9 cellular contexts compared by ENCODE assay signal in genomic region chr2:42096869-42097591, GRCh38. TPM values are rescaled to one million over a fixed set of nuclear protein-coding genes. Genes with fewer than 3 reads are reported as not detected.
DNase-seq lines count a peak whose midpoint lies in the region; ATAC-seq and TF ChIP-seq lines count a peak whose summit lies in the region.
"Had no signal": no experiment of that assay in that cellular context is flagged by ENCODE, and none has a peak within 500 bp of the region (broad histone marks: within the 10 kb centered on the region; RNA-seq: fewer than 3 reads in every experiment).

No MANE protein-coding gene starts in this region.

- H3K56ac ChIP-seq in H9 (ENCODE audit: insufficient read length, low read depth, low read length) = no peak overlapping the region

- H2BK5ac ChIP-seq in H9 (ENCODE audit: insufficient read length, low read length) = no peak overlapping the region

- H3K27ac ChIP-seq in H9 (ENCODE audit: insufficient read length, low read depth, low read length) = no peak overlapping the region

- peak overlapping the region; percentile 96 for H3K27ac Mint-ChIP-seq in dendritic cell treated with granulocyte-macrophage colony-stimulating factor and Interleukin-4, amounts not matched to agents 40 ng/mL and 50 ng/mL, for 4 days
- no peak overlapping the region; a peak in 1 of 7 replicates for H3K27ac Mint-ChIP-seq in H9
- no peak overlapping the region for H3K27ac Mint-ChIP-seq in glutamatergic neuron (ENCODE audit: unreplicated experiment)

- no peak overlapping the region for H4K5ac ChIP-seq in H9 (ENCODE audit: insufficient read length, low read depth, low read length)

- H2BK12ac ChIP-seq in H9 (ENCODE audit: insufficient read length, low read depth, low read length) = no peak overlapping the region

- TF ChIP-seq CTCF in GM12865 (IDR thresholded peaks at IDR 0.05; ENCODE audit: insufficient read depth, low read depth, low read length, missing control alignments) (no peak), H9 (conservative IDR thresholded peaks at IDR 0.05) (no peak), glutamatergic neuron (IDR thresholded peaks at IDR 0.05; ENCODE audit: partially characterized antibody, unreplicated experiment) (no peak)

- H3K23me2 ChIP-seq in H9 (ENCODE audit: insufficient read length, low read depth, low read length, poor library complexity, severe bottlenecking) = peaks cover 8% of the 10 kb centered on the region

- peaks cover 4% of the 10 kb centered on the region for H3K27me3 Mint-ChIP-seq in dendritic cell treated with granulocyte-macrophage colony-stimulating factor and Interleukin-4, amounts not matched to agents 40 ng/mL and 50 ng/mL, for 4 days
- H3K27me3 Mint-ChIP-seq in H9 (ENCODE audit: low read depth) (peaks cover 40% of the 10 kb centered on the region), glutamatergic neuron (ENCODE audit: unreplicated experiment) (peaks cover 8% of the 10 kb centered on the region)

- H2BK120ac ChIP-seq in H9 (ENCODE audit: low read depth, low read length, poor library complexity, severe bottlenecking) = no peak overlapping the region

- peaks cover 66% of the 10 kb centered on the region for H3K4me1 Mint-ChIP-seq in dendritic cell treated with granulocyte-macrophage colony-stimulating factor and Interleukin-4, amounts not matched to agents 40 ng/mL and 50 ng/mL, for 4 days (ENCODE audit: low read depth)
- H3K4me1 Mint-ChIP-seq in H9 (peaks cover 15 to 18% of the 10 kb centered on the region in 2 experiments), glutamatergic neuron (ENCODE audit: low read depth, unreplicated experiment) (peaks cover 5% of the 10 kb centered on the region)

- H3K27me3 ChIP-seq in H9 (ENCODE audit: insufficient read depth, low read length) = no peaks in the 10 kb centered on the region; the same call in 1 of the 2 replicates

- ATAC-seq in GM19467 (IDR thresholded peaks at IDR 0.05; ENCODE audit: unreplicated experiment) (peak; percentile 33), HG03159 (IDR thresholded peaks at IDR 0.05; ENCODE audit: unreplicated experiment) (peak; percentile 48)

- no peaks in the 10 kb centered on the region for H3K79me1 ChIP-seq in H9 (ENCODE audit: insufficient read depth, low read depth, low read length, poor library complexity, severe bottlenecking)

- H3K23ac ChIP-seq in H9 (ENCODE audit: insufficient read length, low read depth, low read length) = no peak overlapping the region

- H4K20me1 ChIP-seq in H9 (ENCODE audit: control insufficient read depth, insufficient read depth, insufficient read length) = no peaks in the 10 kb centered on the region

- no peak overlapping the region for H3K14ac ChIP-seq in H9 (ENCODE audit: insufficient read depth, low read length)

- H3K4ac ChIP-seq in H9 (ENCODE audit: low read depth, low read length) = no peak overlapping the region

- peak overlapping the region; percentile 2 for H3K4me3 Mint-ChIP-seq in dendritic cell treated with granulocyte-macrophage colony-stimulating factor and Interleukin-4, amounts not matched to agents 40 ng/mL and 50 ng/mL, for 4 days
- H3K4me3 Mint-ChIP-seq in H9 (no peak overlapping the region), glutamatergic neuron (ENCODE audit: unreplicated experiment) (no peak overlapping the region)

- no peaks in the 10 kb centered on the region for H3K79me2 ChIP-seq in H9 (ENCODE audit: insufficient read depth, low read length)

- H2AFZ ChIP-seq in H9 (ENCODE audit: low read length) = no peak overlapping the region

- no peak overlapping the region for H3T11ph ChIP-seq in H9 (ENCODE audit: low read length)

- peaks cover 5% of the 10 kb centered on the region; the same call in 1 of the 2 replicates for H3K4me1 ChIP-seq in H9 (ENCODE audit: insufficient read depth, low read length)

- H2BK20ac ChIP-seq in H9 (ENCODE audit: low read depth, low read length, poor library complexity, severe bottlenecking) = no peak overlapping the region

- no CpG with 5 or more reads among the region's 10 CpGs for WGBS in H9 (ENCODE audit: extremely low coverage, insufficient read length, low lambda C conversion rate)

- H3K36me3 Mint-ChIP-seq in dendritic cell treated with granulocyte-macrophage colony-stimulating factor and Interleukin-4, amounts not matched to agents 40 ng/mL and 50 ng/mL, for 4 days (ENCODE audit: low read depth) = no peaks in the 10 kb centered on the region
- H3K36me3 Mint-ChIP-seq in H9 (ENCODE audit: insufficient read depth in 1 of 3, low read depth in 3 of 3) (peaks cover 3 to 7% (median 6%) of the 10 kb centered on the region in 3 experiments; a peak in 5 of 7 replicates), glutamatergic neuron (ENCODE audit: unreplicated experiment) (no peaks in the 10 kb centered on the region)

- H3K9me3 ChIP-seq in H9 (ENCODE audit: control insufficient read depth, low read depth, low read length) = no peaks in the 10 kb centered on the region

- no peak overlapping the region for H3K4me2 ChIP-seq in H9 (ENCODE audit: insufficient read depth, insufficient read length, low read length)

- no peak overlapping the region for H2BK15ac ChIP-seq in H9 (ENCODE audit: low read depth, low read length)

- no peak overlapping the region for H3K18ac ChIP-seq in H9 (ENCODE audit: insufficient read length, low read depth, low read length)

- H4K91ac ChIP-seq in H9 (ENCODE audit: insufficient read length, low read depth, low read length) = no peak overlapping the region

- no peak overlapping the region for H3K4me3 ChIP-seq in GM12865 (ENCODE audit: low read depth, low read length)

- H3K9me3 Mint-ChIP-seq in dendritic cell treated with granulocyte-macrophage colony-stimulating factor and Interleukin-4, amounts not matched to agents 40 ng/mL and 50 ng/mL, for 4 days = peaks cover 10% of the 10 kb centered on the region
- peaks cover 9 to 12% of the 10 kb centered on the region in 2 experiments for H3K9me3 Mint-ChIP-seq in H9
- H3K9me3 Mint-ChIP-seq in glutamatergic neuron (ENCODE audit: unreplicated experiment) = peaks cover 7% of the 10 kb centered on the region

- no peak overlapping the region for H4K8ac ChIP-seq in H9 (replicated peaks; ENCODE audit: insufficient read length, low read depth, low read length)

- intact Hi-C loops in dendritic cell treated with granulocyte-macrophage colony-stimulating factor and Interleukin-4, amounts not matched to agents 40 ng/mL and 50 ng/mL, for 4 days (cut with micrococcal nuclease) = loop anchor here (1.0 kb wide), 1 partner anchor 102 kb away; no protein-coding TSS in a partner anchor

- DNase-seq in GM12865 (ENCODE audit: low read depth) (peak; percentile 71), H9 (no peak), mucosa of gallbladder (ENCODE audit: low spot score) (no peak), COLO829 (ENCODE audit: low spot score) (no peak), glutamatergic neuron (no peak)
- DNase-seq: activated CD4-positive, alpha-beta T cell treated with anti-CD3 and anti-CD28 coated beads, Interleukin-2, amount 50 U/mL, for 48 hours had no signal

- no peak overlapping the region for H3K9ac ChIP-seq in H9 (ENCODE audit: extremely low read depth, insufficient read length, low read length)

- H2AK5ac ChIP-seq in H9 (ENCODE audit: insufficient read length, low read length) = no peak overlapping the region

RNA-seq across cellular contexts. Expression of gene PKDCC, which starts 49.2 kb away (rescaled TPM):
- total RNA-seq in H9 (2021) (134 and 135 TPM in 2 replicates), mucosa of gallbladder (128 TPM), glutamatergic neuron (ENCODE audit: unreplicated experiment) (959 TPM)
